Comparison of ENCODE assay signal across 7 cellular contexts in the genomic region with DNA sequence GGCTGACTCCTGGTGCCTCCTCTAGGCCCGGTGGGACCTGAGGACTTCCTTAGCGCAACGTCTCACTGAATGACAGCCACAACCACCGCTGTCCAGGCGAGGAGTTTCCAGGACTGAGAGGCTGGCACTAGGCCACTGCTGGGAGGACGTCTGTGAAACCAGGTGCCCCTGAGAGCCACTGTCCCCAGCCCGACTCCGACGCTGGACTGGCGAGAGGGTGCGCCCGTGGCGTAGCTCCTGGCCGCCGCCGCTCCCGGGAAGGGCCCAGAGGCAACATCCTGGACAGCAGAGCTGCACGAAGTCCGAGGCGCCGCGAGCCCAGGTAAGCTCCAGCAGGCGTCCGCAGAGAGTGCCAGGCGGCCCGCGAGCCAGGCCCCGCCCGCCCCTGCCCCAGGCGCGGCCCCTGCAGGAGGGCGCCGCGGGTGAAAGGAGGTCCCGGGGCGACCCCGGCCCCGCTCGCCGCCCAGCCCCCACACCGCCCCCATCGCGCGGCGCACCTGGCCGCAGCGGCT. TPM values are rescaled to one million over a fixed set of nuclear protein-coding genes. Genes with fewer than 3 reads are reported as not detected.
DNase-seq lines count a peak whose midpoint lies in the region; ATAC-seq and TF ChIP-seq lines count a peak whose summit lies in the region.

No MANE protein-coding gene starts in this region.

- H3K27me3 ChIP-seq in neural cell (ENCODE audit: insufficient read depth, low read depth, low read length) (no peaks in the 10 kb centered on the region), aorta (ENCODE audit: control insufficient read depth in 1 of 2, insufficient read depth in 2 of 2, low read length in 1 of 2) (no peaks in the 10 kb centered on the region)

- no peaks in the 10 kb centered on the region for H3K9me3 ChIP-seq in neural cell (ENCODE audit: low read length)
- no peaks in the 10 kb centered on the region for H3K9me3 ChIP-seq in aorta (ENCODE audit: control insufficient read depth, low read length)

- peak overlapping the region; percentile 96 for H3K4me2 ChIP-seq in neural cell (ENCODE audit: low read length)

- TF ChIP-seq CTCF in fibroblast of villous mesenchyme (IDR thresholded peaks at IDR 0.05; ENCODE audit: insufficient read depth, low read depth, low read length): no peak
- TF ChIP-seq CTCF in neural cell (IDR thresholded peaks at IDR 0.05; ENCODE audit: poor library complexity, severe bottlenecking): no peak

- H3K27ac ChIP-seq in neural cell (ENCODE audit: low read length) (peak overlapping the region; percentile 93), aorta (ENCODE audit: low read depth in 1 of 2, low read length in 2 of 2) (peak overlapping the region; percentile 76 to 84)

- peaks cover 49% of the 10 kb centered on the region for H3K79me2 ChIP-seq in neural cell (replicated peaks; ENCODE audit: insufficient read depth, low read length)

- H4K20me1 ChIP-seq in neural cell (ENCODE audit: insufficient read depth): peaks cover 5% of the 10 kb centered on the region

- intact Hi-C loops in aorta (cut with DNase I): loop anchor here in 1 of 2 donors (2.0 kb wide), 1 partner anchor 325 kb away; the partner anchor contains the start of gene C22orf39

- H3K4me3 ChIP-seq in fibroblast of villous mesenchyme (ENCODE audit: low read depth, low read length) (peak overlapping the region; percentile 91), neural cell (ENCODE audit: low read length) (peak overlapping the region; percentile 99), aorta (ENCODE audit: low read length in 2 of 2) (peak overlapping the region; percentile 87 to 93)

- no peak for TF ChIP-seq RAD21 in neural cell (conservative IDR thresholded peaks at IDR 0.05)

- TF ChIP-seq EP300 in neural cell (conservative IDR thresholded peaks at IDR 0.05; ENCODE audit: poor library complexity, severe bottlenecking): no peak

- H3K4me1 ChIP-seq in aorta (ENCODE audit: control insufficient read depth in 1 of 2, insufficient read depth in 2 of 2, low read length in 2 of 2): no peaks in the 10 kb centered on the region

- H3F3A ChIP-seq in neural cell (ENCODE audit: insufficient read depth, low read length, poor library complexity, severe bottlenecking): no peaks in the 10 kb centered on the region

- peak; percentile 11 for DNase-seq in NCI-H1105 (lab: John Stamatoyannopoulos, UW)
- peak; percentile 20 for DNase-seq in activated T-helper 9 cell treated with anti-CD3 and anti-CD28 coated beads, Interleukin-2, amount 50 U/mL, for 16 hours (ENCODE audit: low read depth)
- DNase-seq in fibroblast of villous mesenchyme (ENCODE audit: low read depth): peak; percentile 50
- DNase-seq in aorta: peak; percentile 67 to 86

- 0 to 1% methylated on average over 45 to 47 of the region's 47 CpGs for WGBS in aorta, 2 donors

- no peaks in the 10 kb centered on the region for H3K9me2 ChIP-seq in neural cell (ENCODE audit: insufficient read depth, low read length)

- H3K36me3 ChIP-seq in neural cell (ENCODE audit: insufficient read depth, low read length) (no peaks in the 10 kb centered on the region), aorta (ENCODE audit: control insufficient read depth in 1 of 2, insufficient read depth in 2 of 2, low read length in 1 of 2) (no peaks in the 10 kb centered on the region)

- H2AFZ ChIP-seq in neural cell (ENCODE audit: low read depth, low read length): peak overlapping the region; percentile 65

- ATAC-seq in GM18511 (IDR thresholded peaks at IDR 0.05; ENCODE audit: unreplicated experiment) (peak; percentile 32), HG02678 (IDR thresholded peaks at IDR 0.05; ENCODE audit: unreplicated experiment) (peak; percentile 17), aorta (ENCODE audit: low FRiP score) (peak; percentile 37)

- H3K9ac ChIP-seq in neural cell (ENCODE audit: low read length): peak overlapping the region; percentile 98

TF ChIP-seq in neural cell, 6 proteins besides CTCF, POLR2A, EP300 and RAD21:
- TF ChIP-seq EZH2 (IDR thresholded peaks at IDR 0.05; ENCODE audit: borderline replicate concordance, insufficient read depth, low read length, poor library complexity, severe bottlenecking) (no peak), POLR2AphosphoS5 (IDR thresholded peaks at IDR 0.05) (no peak), TAF1 (IDR thresholded peaks at IDR 0.05; ENCODE audit: low read depth) (no peak), SMC3 (conservative IDR thresholded peaks at IDR 0.05; ENCODE audit: poor library complexity) (no peak)
- TF ChIP-seq, protein P1, sequence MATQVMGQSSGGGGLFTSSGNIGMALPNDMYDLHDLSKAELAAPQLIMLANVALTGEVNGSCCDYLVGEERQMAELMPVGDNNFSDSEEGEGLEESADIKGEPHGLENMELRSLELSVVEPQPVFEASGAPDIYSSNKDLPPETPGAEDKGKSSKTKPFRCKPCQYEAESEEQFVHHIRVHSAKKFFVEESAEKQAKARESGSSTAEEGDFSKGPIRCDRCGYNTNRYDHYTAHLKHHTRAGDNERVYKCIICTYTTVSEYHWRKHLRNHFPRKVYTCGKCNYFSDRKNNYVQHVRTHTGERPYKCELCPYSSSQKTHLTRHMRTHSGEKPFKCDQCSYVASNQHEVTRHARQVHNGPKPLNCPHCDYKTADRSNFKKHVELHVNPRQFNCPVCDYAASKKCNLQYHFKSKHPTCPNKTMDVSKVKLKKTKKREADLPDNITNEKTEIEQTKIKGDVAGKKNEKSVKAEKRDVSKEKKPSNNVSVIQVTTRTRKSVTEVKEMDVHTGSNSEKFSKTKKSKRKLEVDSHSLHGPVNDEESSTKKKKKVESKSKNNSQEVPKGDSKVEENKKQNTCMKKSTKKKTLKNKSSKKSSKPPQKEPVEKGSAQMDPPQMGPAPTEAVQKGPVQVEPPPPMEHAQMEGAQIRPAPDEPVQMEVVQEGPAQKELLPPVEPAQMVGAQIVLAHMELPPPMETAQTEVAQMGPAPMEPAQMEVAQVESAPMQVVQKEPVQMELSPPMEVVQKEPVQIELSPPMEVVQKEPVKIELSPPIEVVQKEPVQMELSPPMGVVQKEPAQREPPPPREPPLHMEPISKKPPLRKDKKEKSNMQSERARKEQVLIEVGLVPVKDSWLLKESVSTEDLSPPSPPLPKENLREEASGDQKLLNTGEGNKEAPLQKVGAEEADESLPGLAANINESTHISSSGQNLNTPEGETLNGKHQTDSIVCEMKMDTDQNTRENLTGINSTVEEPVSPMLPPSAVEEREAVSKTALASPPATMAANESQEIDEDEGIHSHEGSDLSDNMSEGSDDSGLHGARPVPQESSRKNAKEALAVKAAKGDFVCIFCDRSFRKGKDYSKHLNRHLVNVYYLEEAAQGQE (IDR thresholded peaks at IDR 0.05; ENCODE audit: borderline replicate concordance): no peak

RNA-seq across cellular contexts. Expression of gene DGCR2, which starts 0.5 kb away (rescaled TPM):
- total RNA-seq in fibroblast of villous mesenchyme (44.8 and 53.5 TPM in 2 replicates), aorta (10 to 100 TPM; 37.0 to 43.5 TPM)
- polyA plus RNA-seq in neural cell (67.1 and 67.7 TPM in 2 replicates), aorta (10 to 100 TPM; 19.7 to 27.4 TPM)
- 86.9 and 111 TPM in 2 replicates for polyA minus RNA-seq in neural cell

RNA-seq across cellular contexts. Expression of gene TSSK2, which starts 9.4 kb away (rescaled TPM):
- total RNA-seq in fibroblast of villous mesenchyme: under 0.01 TPM in 1 of 2 replicates, not detected in the other
- 0.26 TPM in 1 of 2 replicates, not detected in the other for polyA plus RNA-seq in neural cell
- polyA minus RNA-seq in neural cell: 0.35 TPM in 1 of 2 replicates, not detected in the other
- total RNA-seq in aorta: not detected
- under 1 TPM; 0.08 to 0.50 TPM for polyA plus RNA-seq in aorta

RNA-seq across cellular contexts. Expression of gene ESS2, which starts 22.8 kb away (rescaled TPM):
- total RNA-seq in fibroblast of villous mesenchyme (10.6 and 12.5 TPM in 2 replicates), aorta (10 to 100 TPM; 11.9 to 13.0 TPM)
- polyA plus RNA-seq in neural cell (27.6 and 28.0 TPM in 2 replicates), aorta (10 to 100 TPM in 1 of 2 donors, 1 to 10 TPM in 1; 8.3 to 26.9 TPM)
- polyA minus RNA-seq in neural cell: 21.8 and 28.5 TPM in 2 replicates

RNA-seq across cellular contexts. Expression of gene GSC2, which starts 28.4 kb away (rescaled TPM):
- not detected in 2 replicates for total RNA-seq in fibroblast of villous mesenchyme
- not detected in 2 replicates for polyA plus RNA-seq in neural cell
- not detected in 2 replicates for polyA minus RNA-seq in neural cell
- not detected for total RNA-seq in aorta
- polyA plus RNA-seq in aorta: not detected

RNA-seq across cellular contexts. Expression of gene SLC25A1, which starts 56.8 kb away (rescaled TPM):
- total RNA-seq in fibroblast of villous mesenchyme: 115 and 148 TPM in 2 replicates
- polyA plus RNA-seq in neural cell: 81.4 and 89.2 TPM in 2 replicates
- polyA minus RNA-seq in neural cell: 45.8 and 46.9 TPM in 2 replicates
- total RNA-seq in aorta: 10 to 100 TPM; 45.8 to 51.6 TPM
- polyA plus RNA-seq in aorta: 10 to 100 TPM; 36.7 to 49.3 TPM

Comparison
In these comparisons a context has a peak if more than half of its experiments do, and no peak if none do; other contexts are left out.
1. Peak in every context shown above with its lines: DNase-seq, ATAC-seq, H3K4me3 ChIP-seq and H3K27ac ChIP-seq.
2. DNase-seq: peak in every context shown above with its lines; median percentile 76 in aorta; 50 in fibroblast of villous mesenchyme; 20 in activated T-helper 9 cell treated with anti-CD3 and anti-CD28 coated beads, Interleukin-2, amount 50 U/mL, for 16 hours; 11 in NCI-H1105.